1 cellular context compared by ENCODE assay signal in the genomic region with DNA sequence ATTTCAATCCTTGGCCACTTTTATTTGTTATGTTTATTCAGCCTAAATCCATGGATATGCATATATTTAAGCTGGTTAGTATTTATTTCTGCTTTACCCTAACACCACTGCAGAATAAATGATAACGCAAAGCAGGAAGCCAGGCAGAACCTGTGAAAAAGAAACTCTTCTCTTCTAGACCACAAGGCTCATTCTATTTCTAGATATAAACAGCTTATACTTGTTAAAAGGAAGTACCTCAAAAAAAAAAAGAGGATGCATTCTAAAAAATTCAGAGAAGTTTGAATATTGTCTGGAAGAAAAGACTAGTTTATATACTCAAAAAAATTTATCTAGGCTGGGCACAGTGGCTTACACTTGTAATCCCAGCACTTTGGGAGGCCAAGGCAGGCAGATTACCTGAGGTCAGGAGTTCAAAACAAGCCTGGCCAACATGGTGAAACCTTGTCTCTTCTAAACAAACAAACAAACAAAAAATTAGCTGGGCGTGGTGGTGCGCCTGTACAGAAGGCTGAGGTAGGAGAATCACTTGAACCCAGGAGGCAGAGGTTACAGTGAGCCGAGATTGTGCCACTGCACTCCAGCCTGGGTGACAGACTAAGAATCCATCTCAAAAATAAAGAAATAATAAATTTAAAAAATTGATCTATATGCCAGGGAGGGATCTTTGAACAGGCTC.
TF ChIP-seq lines count a peak whose summit lies in the region.

No MANE protein-coding gene starts in this region.

TF ChIP-seq in WTC11, 78 proteins besides CTCF, POLR2A, EP300 and RAD21 (continued from another document):
- TF ChIP-seq, protein P1, sequence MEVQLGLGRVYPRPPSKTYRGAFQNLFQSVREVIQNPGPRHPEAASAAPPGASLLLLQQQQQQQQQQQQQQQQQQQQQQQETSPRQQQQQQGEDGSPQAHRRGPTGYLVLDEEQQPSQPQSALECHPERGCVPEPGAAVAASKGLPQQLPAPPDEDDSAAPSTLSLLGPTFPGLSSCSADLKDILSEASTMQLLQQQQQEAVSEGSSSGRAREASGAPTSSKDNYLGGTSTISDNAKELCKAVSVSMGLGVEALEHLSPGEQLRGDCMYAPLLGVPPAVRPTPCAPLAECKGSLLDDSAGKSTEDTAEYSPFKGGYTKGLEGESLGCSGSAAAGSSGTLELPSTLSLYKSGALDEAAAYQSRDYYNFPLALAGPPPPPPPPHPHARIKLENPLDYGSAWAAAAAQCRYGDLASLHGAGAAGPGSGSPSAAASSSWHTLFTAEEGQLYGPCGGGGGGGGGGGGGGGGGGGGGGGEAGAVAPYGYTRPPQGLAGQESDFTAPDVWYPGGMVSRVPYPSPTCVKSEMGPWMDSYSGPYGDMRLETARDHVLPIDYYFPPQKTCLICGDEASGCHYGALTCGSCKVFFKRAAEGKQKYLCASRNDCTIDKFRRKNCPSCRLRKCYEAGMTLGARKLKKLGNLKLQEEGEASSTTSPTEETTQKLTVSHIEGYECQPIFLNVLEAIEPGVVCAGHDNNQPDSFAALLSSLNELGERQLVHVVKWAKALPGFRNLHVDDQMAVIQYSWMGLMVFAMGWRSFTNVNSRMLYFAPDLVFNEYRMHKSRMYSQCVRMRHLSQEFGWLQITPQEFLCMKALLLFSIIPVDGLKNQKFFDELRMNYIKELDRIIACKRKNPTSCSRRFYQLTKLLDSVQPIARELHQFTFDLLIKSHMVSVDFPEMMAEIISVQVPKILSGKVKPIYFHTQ (CRISPR knock-in tag; IDR thresholded peaks at IDR 0.05): no peak
- TF ChIP-seq JUN (CRISPR knock-in tag; IDR thresholded peaks at IDR 0.05) (no peak), NFE2L1 (CRISPR knock-in tag; IDR thresholded peaks at IDR 0.05) (no peak), ESRRA (CRISPR knock-in tag; IDR thresholded peaks at IDR 0.05; ENCODE audit: borderline replicate concordance) (no peak)
- TF ChIP-seq, protein P2, sequence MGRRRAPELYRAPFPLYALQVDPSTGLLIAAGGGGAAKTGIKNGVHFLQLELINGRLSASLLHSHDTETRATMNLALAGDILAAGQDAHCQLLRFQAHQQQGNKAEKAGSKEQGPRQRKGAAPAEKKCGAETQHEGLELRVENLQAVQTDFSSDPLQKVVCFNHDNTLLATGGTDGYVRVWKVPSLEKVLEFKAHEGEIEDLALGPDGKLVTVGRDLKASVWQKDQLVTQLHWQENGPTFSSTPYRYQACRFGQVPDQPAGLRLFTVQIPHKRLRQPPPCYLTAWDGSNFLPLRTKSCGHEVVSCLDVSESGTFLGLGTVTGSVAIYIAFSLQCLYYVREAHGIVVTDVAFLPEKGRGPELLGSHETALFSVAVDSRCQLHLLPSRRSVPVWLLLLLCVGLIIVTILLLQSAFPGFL (CRISPR knock-in tag; IDR thresholded peaks at IDR 0.05; ENCODE audit: borderline replicate concordance): no peak
- TF ChIP-seq, protein P3, sequence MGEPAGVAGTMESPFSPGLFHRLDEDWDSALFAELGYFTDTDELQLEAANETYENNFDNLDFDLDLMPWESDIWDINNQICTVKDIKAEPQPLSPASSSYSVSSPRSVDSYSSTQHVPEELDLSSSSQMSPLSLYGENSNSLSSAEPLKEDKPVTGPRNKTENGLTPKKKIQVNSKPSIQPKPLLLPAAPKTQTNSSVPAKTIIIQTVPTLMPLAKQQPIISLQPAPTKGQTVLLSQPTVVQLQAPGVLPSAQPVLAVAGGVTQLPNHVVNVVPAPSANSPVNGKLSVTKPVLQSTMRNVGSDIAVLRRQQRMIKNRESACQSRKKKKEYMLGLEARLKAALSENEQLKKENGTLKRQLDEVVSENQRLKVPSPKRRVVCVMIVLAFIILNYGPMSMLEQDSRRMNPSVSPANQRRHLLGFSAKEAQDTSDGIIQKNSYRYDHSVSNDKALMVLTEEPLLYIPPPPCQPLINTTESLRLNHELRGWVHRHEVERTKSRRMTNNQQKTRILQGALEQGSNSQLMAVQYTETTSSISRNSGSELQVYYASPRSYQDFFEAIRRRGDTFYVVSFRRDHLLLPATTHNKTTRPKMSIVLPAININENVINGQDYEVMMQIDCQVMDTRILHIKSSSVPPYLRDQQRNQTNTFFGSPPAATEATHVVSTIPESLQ (CRISPR knock-in tag; IDR thresholded peaks at IDR 0.05): no peak
- TF ChIP-seq, protein P4, sequence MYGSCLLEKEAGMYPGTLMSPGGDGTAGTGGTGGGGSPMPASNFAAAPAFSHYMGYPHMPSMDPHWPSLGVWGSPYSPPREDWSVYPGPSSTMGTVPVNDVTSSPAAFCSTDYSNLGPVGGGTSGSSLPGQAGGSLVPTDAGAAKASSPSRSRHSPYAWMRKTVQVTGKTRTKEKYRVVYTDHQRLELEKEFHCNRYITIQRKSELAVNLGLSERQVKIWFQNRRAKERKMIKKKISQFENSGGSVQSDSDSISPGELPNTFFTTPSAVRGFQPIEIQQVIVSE (CRISPR knock-in tag; IDR thresholded peaks at IDR 0.05; ENCODE audit: borderline replicate concordance): no peak
